Comparison of ENCODE assay signal across 1 cellular context in the genomic region with DNA sequence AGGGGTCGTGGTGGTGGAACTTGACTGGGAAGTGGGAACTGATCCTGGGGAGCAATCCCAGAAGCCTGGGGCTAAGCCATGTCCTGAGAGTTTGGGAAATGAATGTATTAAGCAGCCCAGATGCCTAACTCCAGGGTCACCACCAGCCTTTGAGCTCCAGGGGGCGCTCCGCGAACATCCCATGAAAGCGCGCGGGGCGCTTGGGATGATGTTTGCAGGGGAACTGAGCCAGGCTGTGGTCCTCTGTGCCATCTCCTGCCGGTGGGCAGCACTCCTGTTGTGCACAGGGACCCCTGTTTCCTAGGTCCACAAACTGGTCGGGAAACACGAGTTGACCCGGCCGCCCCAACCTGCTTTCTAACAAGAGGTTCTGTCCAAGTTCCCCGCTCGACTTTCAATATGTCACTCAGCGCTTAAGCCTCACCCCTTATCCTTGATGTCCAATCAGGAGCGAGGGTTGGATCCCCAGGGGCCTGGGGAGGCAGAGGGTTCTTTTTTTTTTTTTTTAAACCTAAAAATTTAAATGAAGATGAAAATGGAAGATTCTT.
TF ChIP-seq lines count a peak whose summit lies in the region.

No MANE protein-coding gene starts in this region.

TF ChIP-seq in GM12878, 131 proteins besides CTCF, POLR2A, EP300 and RAD21 (continues in another document):
- TF ChIP-seq, protein P1, sequence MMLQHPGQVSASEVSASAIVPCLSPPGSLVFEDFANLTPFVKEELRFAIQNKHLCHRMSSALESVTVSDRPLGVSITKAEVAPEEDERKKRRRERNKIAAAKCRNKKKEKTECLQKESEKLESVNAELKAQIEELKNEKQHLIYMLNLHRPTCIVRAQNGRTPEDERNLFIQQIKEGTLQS (IDR thresholded peaks at IDR 0.05; ENCODE audit: borderline replicate concordance, extremely low read depth, low read depth, low read length): no peak
- TF ChIP-seq ZNF24 (IDR thresholded peaks at IDR 0.05): no peak
- peak; percentile 97; the same call in 1 of the 2 replicates for TF ChIP-seq RB1 (IDR thresholded peaks at IDR 0.05; ENCODE audit: borderline replicate concordance)
- TF ChIP-seq MXI1 (IDR thresholded peaks at IDR 0.05; ENCODE audit: low read depth, low read length): no peak
- TF ChIP-seq NFXL1 (IDR thresholded peaks at IDR 0.05; ENCODE audit: borderline replicate concordance): no peak
- TF ChIP-seq PML (IDR thresholded peaks at IDR 0.05; ENCODE audit: low read length): no peak
- TF ChIP-seq BACH1 (IDR thresholded peaks at IDR 0.05; ENCODE audit: borderline replicate concordance): no peak
- no peak for TF ChIP-seq TCF7 (IDR thresholded peaks at IDR 0.05; ENCODE audit: borderline replicate concordance)
- TF ChIP-seq NR2F1 (conservative IDR thresholded peaks at IDR 0.05): no peak
- TF ChIP-seq CREM (IDR thresholded peaks at IDR 0.05; ENCODE audit: low read depth): no peak
- TF ChIP-seq, protein P2, sequence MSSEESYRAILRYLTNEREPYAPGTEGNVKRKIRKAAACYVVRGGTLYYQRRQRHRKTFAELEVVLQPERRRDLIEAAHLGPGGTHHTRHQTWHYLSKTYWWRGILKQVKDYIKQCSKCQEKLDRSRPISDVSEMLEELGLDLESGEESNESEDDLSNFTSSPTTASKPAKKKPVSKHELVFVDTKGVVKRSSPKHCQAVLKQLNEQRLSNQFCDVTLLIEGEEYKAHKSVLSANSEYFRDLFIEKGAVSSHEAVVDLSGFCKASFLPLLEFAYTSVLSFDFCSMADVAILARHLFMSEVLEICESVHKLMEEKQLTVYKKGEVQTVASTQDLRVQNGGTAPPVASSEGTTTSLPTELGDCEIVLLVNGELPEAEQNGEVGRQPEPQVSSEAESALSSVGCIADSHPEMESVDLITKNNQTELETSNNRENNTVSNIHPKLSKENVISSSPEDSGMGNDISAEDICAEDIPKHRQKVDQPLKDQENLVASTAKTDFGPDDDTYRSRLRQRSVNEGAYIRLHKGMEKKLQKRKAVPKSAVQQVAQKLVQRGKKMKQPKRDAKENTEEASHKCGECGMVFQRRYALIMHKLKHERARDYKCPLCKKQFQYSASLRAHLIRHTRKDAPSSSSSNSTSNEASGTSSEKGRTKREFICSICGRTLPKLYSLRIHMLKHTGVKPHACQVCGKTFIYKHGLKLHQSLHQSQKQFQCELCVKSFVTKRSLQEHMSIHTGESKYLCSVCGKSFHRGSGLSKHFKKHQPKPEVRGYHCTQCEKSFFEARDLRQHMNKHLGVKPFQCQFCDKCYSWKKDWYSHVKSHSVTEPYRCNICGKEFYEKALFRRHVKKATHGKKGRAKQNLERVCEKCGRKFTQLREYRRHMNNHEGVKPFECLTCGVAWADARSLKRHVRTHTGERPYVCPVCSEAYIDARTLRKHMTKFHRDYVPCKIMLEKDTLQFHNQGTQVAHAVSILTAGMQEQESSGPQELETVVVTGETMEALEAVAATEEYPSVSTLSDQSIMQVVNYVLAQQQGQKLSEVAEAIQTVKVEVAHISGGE (CRISPR knock-in tag; IDR thresholded peaks at IDR 0.05): no peak
- no peak for TF ChIP-seq CHD1 (IDR thresholded peaks at IDR 0.05; ENCODE audit: low read depth, low read length)
- TF ChIP-seq, protein P3, sequence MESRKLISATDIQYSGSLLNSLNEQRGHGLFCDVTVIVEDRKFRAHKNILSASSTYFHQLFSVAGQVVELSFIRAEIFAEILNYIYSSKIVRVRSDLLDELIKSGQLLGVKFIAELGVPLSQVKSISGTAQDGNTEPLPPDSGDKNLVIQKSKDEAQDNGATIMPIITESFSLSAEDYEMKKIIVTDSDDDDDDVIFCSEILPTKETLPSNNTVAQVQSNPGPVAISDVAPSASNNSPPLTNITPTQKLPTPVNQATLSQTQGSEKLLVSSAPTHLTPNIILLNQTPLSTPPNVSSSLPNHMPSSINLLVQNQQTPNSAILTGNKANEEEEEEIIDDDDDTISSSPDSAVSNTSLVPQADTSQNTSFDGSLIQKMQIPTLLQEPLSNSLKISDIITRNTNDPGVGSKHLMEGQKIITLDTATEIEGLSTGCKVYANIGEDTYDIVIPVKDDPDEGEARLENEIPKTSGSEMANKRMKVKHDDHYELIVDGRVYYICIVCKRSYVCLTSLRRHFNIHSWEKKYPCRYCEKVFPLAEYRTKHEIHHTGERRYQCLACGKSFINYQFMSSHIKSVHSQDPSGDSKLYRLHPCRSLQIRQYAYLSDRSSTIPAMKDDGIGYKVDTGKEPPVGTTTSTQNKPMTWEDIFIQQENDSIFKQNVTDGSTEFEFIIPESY (IDR thresholded peaks at IDR 0.05): no peak
- TF ChIP-seq, protein P4, sequence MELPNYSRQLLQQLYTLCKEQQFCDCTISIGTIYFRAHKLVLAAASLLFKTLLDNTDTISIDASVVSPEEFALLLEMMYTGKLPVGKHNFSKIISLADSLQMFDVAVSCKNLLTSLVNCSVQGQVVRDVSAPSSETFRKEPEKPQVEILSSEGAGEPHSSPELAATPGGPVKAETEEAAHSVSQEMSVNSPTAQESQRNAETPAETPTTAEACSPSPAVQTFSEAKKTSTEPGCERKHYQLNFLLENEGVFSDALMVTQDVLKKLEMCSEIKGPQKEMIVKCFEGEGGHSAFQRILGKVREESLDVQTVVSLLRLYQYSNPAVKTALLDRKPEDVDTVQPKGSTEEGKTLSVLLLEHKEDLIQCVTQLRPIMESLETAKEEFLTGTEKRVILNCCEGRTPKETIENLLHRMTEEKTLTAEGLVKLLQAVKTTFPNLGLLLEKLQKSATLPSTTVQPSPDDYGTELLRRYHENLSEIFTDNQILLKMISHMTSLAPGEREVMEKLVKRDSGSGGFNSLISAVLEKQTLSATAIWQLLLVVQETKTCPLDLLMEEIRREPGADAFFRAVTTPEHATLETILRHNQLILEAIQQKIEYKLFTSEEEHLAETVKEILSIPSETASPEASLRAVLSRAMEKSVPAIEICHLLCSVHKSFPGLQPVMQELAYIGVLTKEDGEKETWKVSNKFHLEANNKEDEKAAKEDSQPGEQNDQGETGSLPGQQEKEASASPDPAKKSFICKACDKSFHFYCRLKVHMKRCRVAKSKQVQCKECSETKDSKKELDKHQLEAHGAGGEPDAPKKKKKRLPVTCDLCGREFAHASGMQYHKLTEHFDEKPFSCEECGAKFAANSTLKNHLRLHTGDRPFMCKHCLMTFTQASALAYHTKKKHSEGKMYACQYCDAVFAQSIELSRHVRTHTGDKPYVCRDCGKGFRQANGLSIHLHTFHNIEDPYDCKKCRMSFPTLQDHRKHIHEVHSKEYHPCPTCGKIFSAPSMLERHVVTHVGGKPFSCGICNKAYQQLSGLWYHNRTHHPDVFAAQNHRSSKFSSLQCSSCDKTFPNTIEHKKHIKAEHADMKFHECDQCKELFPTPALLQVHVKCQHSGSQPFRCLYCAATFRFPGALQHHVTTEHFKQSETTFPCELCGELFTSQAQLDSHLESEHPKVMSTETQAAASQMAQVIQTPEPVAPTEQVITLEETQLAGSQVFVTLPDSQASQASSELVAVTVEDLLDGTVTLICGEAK (IDR thresholded peaks at IDR 0.05; ENCODE audit: borderline replicate concordance): no peak
- TF ChIP-seq SIX5 (IDR thresholded peaks at IDR 0.05; ENCODE audit: low read depth, low read length, severe bottlenecking): no peak
- no peak for TF ChIP-seq SREBF2 (IDR thresholded peaks at IDR 0.05; ENCODE audit: low read length)
- TF ChIP-seq TARDBP (IDR thresholded peaks at IDR 0.05; ENCODE audit: borderline replicate concordance): no peak
- TF ChIP-seq, protein P5, sequence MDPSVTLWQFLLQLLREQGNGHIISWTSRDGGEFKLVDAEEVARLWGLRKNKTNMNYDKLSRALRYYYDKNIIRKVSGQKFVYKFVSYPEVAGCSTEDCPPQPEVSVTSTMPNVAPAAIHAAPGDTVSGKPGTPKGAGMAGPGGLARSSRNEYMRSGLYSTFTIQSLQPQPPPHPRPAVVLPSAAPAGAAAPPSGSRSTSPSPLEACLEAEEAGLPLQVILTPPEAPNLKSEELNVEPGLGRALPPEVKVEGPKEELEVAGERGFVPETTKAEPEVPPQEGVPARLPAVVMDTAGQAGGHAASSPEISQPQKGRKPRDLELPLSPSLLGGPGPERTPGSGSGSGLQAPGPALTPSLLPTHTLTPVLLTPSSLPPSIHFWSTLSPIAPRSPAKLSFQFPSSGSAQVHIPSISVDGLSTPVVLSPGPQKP (IDR thresholded peaks at IDR 0.05; ENCODE audit: low read depth, low read length): no peak
- 0 out of 2 replicates have a peak, but pooled peaks have one; percentile 71 for TF ChIP-seq RCOR1 (conservative IDR thresholded peaks at IDR 0.05; ENCODE audit: low read depth, low read length)
- TF ChIP-seq, protein P6, sequence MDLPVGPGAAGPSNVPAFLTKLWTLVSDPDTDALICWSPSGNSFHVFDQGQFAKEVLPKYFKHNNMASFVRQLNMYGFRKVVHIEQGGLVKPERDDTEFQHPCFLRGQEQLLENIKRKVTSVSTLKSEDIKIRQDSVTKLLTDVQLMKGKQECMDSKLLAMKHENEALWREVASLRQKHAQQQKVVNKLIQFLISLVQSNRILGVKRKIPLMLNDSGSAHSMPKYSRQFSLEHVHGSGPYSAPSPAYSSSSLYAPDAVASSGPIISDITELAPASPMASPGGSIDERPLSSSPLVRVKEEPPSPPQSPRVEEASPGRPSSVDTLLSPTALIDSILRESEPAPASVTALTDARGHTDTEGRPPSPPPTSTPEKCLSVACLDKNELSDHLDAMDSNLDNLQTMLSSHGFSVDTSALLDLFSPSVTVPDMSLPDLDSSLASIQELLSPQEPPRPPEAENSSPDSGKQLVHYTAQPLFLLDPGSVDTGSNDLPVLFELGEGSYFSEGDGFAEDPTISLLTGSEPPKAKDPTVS (IDR thresholded peaks at IDR 0.05; ENCODE audit: low read depth, low read length): no peak
- TF ChIP-seq MTA3 (IDR thresholded peaks at IDR 0.05; ENCODE audit: borderline replicate concordance, low read length): no peak
- TF ChIP-seq SIN3A (IDR thresholded peaks at IDR 0.05; ENCODE audit: low read depth, low read length): no peak
- no peak for TF ChIP-seq POLR2AphosphoS5 (IDR thresholded peaks at IDR 0.05; ENCODE audit: low read length)
- TF ChIP-seq POU2F2 (IDR thresholded peaks at IDR 0.05; ENCODE audit: borderline replicate concordance, low read depth, low read length): peak; percentile 55; the same call in 1 of the 3 replicates
- TF ChIP-seq MTA2 (IDR thresholded peaks at IDR 0.05; ENCODE audit: low read depth): no peak
- TF ChIP-seq EZH2 (IDR thresholded peaks at IDR 0.05; ENCODE audit: borderline replicate concordance, control insufficient read depth, low read depth, low read length): no peak
- TF ChIP-seq, protein P7, sequence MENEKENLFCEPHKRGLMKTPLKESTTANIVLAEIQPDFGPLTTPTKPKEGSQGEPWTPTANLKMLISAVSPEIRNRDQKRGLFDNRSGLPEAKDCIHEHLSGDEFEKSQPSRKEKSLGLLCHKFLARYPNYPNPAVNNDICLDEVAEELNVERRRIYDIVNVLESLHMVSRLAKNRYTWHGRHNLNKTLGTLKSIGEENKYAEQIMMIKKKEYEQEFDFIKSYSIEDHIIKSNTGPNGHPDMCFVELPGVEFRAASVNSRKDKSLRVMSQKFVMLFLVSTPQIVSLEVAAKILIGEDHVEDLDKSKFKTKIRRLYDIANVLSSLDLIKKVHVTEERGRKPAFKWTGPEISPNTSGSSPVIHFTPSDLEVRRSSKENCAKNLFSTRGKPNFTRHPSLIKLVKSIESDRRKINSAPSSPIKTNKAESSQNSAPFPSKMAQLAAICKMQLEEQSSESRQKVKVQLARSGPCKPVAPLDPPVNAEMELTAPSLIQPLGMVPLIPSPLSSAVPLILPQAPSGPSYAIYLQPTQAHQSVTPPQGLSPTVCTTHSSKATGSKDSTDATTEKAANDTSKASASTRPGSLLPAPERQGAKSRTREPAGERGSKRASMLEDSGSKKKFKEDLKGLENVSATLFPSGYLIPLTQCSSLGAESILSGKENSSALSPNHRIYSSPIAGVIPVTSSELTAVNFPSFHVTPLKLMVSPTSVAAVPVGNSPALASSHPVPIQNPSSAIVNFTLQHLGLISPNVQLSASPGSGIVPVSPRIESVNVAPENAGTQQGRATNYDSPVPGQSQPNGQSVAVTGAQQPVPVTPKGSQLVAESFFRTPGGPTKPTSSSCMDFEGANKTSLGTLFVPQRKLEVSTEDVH (IDR thresholded peaks at IDR 0.05; ENCODE audit: low read depth, partially characterized antibody): no peak
- TF ChIP-seq, protein P8, sequence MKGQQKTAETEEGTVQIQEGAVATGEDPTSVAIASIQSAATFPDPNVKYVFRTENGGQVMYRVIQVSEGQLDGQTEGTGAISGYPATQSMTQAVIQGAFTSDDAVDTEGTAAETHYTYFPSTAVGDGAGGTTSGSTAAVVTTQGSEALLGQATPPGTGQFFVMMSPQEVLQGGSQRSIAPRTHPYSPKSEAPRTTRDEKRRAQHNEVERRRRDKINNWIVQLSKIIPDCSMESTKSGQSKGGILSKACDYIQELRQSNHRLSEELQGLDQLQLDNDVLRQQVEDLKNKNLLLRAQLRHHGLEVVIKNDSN (IDR thresholded peaks at IDR 0.05; ENCODE audit: borderline replicate concordance, extremely low read length, insufficient read depth, low read depth, low read length): no peak
- no peak for TF ChIP-seq NR2C1 (IDR thresholded peaks at IDR 0.05)
- TF ChIP-seq PAX8 (IDR thresholded peaks at IDR 0.05): no peak
- TF ChIP-seq SPI1 (IDR thresholded peaks at IDR 0.05; ENCODE audit: borderline replicate concordance, insufficient read depth, low read depth, low read length): 0 out of 2 replicates have a peak, but pooled peaks have one; percentile 32
- TF ChIP-seq ZNF274 (IDR thresholded peaks at IDR 0.05; ENCODE audit: insufficient read depth, insufficient read length): no peak
- no peak for TF ChIP-seq ZZZ3 (IDR thresholded peaks at IDR 0.05; ENCODE audit: control insufficient read depth, insufficient read length, low read depth)
- peak; percentile 45; the same call in 1 of the 2 replicates for TF ChIP-seq RUNX3 (IDR thresholded peaks at IDR 0.05; ENCODE audit: low read length)
- TF ChIP-seq PAX5 (IDR thresholded peaks at IDR 0.05; ENCODE audit: borderline replicate concordance, low read depth, low read length): no peak
- TF ChIP-seq FOS (IDR thresholded peaks at IDR 0.05; ENCODE audit: borderline replicate concordance, extremely low read depth, insufficient read length): no peak
- TF ChIP-seq NFIC (IDR thresholded peaks at IDR 0.05; ENCODE audit: low read depth, low read length): no peak
- TF ChIP-seq EGR1 (IDR thresholded peaks at IDR 0.05; ENCODE audit: borderline replicate concordance in 1 of 2, low read depth in 2 of 2, low read length in 2 of 2): no peak
- TF ChIP-seq FOXK2 (IDR thresholded peaks at IDR 0.05): no peak
- TF ChIP-seq JUNB (IDR thresholded peaks at IDR 0.05): no peak
